ENCODE assay signal across 8 cellular contexts in the genomic region with DNA sequence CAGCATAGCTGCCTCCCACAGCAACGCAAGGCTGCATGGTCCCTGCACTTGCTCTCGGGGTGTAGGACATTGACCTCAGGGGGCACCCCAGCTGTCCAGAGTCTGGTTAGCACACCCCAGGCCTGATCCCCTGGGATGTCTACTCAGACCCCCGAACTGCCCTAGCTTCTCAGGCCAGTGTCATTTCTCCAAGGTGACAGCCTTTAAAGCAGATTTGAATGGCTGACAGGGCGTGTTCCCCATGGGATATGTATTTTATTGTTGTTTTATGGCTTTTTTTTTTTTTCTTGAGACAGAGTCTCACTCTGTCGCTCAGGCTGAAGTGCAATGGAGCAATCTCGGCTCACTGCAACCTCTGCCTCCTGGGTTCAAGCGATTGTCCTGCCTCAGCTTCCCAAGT. TPM values are rescaled to one million over a fixed set of nuclear protein-coding genes. Genes with fewer than 3 reads are reported as not detected.
DNase-seq lines count a peak whose midpoint lies in the region; ATAC-seq and TF ChIP-seq lines count a peak whose summit lies in the region.

No MANE protein-coding gene starts in this region.

- H3K27ac ChIP-seq in left ventricle myocardium inferior (replicated peaks): peak overlapping the region; percentile 100
- H3K27ac ChIP-seq in esophagus (ENCODE audit: low read depth in 2 of 2, low read length in 1 of 2): peak overlapping the region; percentile 95

- no peak for DNase-seq in left ventricle myocardium inferior
- no peak for DNase-seq in cardiac septum (ENCODE audit: low spot score)
- no peak for DNase-seq in osteocyte (ENCODE audit: extremely low spot score, unreplicated experiment)
- DNase-seq in COLO829 (ENCODE audit: low spot score): no peak
- DNase-seq in NCI-H774 (lab: John Stamatoyannopoulos, UW): no peak
- DNase-seq in middle frontal gyrus (ENCODE audit: extremely low spot score, low spot score): no peak

- ATAC-seq in GM21423 (IDR thresholded peaks at IDR 0.05; ENCODE audit: unreplicated experiment): no peak

- 77 to 78% methylated on average over 7 of the region's 7 CpGs for WGBS in esophagus, 2 donors

- H3K9me3 ChIP-seq in left ventricle myocardium inferior (replicated peaks): no peaks in the 10 kb centered on the region
- no peaks in the 10 kb centered on the region for H3K9me3 ChIP-seq in esophagus (ENCODE audit: control insufficient read depth in 2 of 2, insufficient read depth in 1 of 2, low read depth in 1 of 2, low read length in 1 of 2)

- H3K36me3 ChIP-seq in left ventricle myocardium inferior (no peaks in the 10 kb centered on the region), esophagus (ENCODE audit: control insufficient read depth in 2 of 2, insufficient read depth in 2 of 2, low read length in 1 of 2) (no peaks in the 10 kb centered on the region)

- no peaks in the 10 kb centered on the region for H3K9me3 Mint-ChIP-seq in osteocyte (ENCODE audit: unreplicated experiment)

- H3K4me3 ChIP-seq in left ventricle myocardium inferior (peak overlapping the region; percentile 71), esophagus (ENCODE audit: low read depth in 1 of 2, low read length in 2 of 2) (no peak overlapping the region)

- peaks cover 64% of the 10 kb centered on the region for H3K4me1 ChIP-seq in left ventricle myocardium inferior
- H3K4me1 ChIP-seq in esophagus (ENCODE audit: control insufficient read depth in 2 of 2, insufficient read depth in 2 of 2, low read length in 1 of 2): peaks cover 9 to 32% of the 10 kb centered on the region in 2 donors

- TF ChIP-seq CTCF in left ventricle myocardium inferior (IDR thresholded peaks at IDR 0.05; ENCODE audit: borderline replicate concordance) (no peak), osteocyte (IDR thresholded peaks at IDR 0.05) (no peak)

- no peak overlapping the region for H3K4me3 Mint-ChIP-seq in osteocyte (ENCODE audit: unreplicated experiment)

- H3K27me3 ChIP-seq in left ventricle myocardium inferior (ENCODE audit: low read depth): no peaks in the 10 kb centered on the region
- no peaks in the 10 kb centered on the region for H3K27me3 ChIP-seq in esophagus (ENCODE audit: control insufficient read depth in 1 of 2, insufficient read depth in 2 of 2, low read length in 2 of 2)

- no peaks in the 10 kb centered on the region for H3K27me3 Mint-ChIP-seq in osteocyte (ENCODE audit: unreplicated experiment)

- intact Hi-C loops in left ventricle myocardium inferior (cut with micrococcal nuclease) (no loop called here), cardiac septum (cut with DNase I) (no loop called here)

- H3K4me1 Mint-ChIP-seq in osteocyte (ENCODE audit: unreplicated experiment): peaks cover 43% of the 10 kb centered on the region

- peak overlapping the region; percentile 96 for H3K27ac Mint-ChIP-seq in osteocyte (ENCODE audit: unreplicated experiment)

- H3K36me3 Mint-ChIP-seq in osteocyte (ENCODE audit: unreplicated experiment): no peaks in the 10 kb centered on the region

RNA-seq across cellular contexts. Expression of gene PTMA, which starts 40.8 kb away (rescaled TPM):
- 209 TPM for total RNA-seq in left ventricle myocardium inferior
- 256 TPM for total RNA-seq in cardiac septum
- 1,000 to 10,000 TPM; 1,139 to 1,606 TPM for polyA plus RNA-seq in esophagus
- total RNA-seq in osteocyte: 709 and 776 TPM in 2 replicates
